Comparison of ENCODE assay signal across 1 cellular context in genomic region chr22:38843201-38843715, GRCh38.
TF ChIP-seq lines count a peak whose summit lies in the region.

No MANE protein-coding gene starts in this region.

TF ChIP-seq in HepG2, 621 proteins besides CTCF, POLR2A, EP300 and RAD21 (continued from another document):
- TF ChIP-seq HNF4G (IDR thresholded peaks at IDR 0.05; ENCODE audit: borderline replicate concordance, low read depth, low read length) (peak; percentile 10; the same call in 1 of the 2 replicates), HNF4G (CRISPR knock-in tag; IDR thresholded peaks at IDR 0.05; ENCODE audit: borderline replicate concordance, low read depth) (no peak), SAP130 (CRISPR knock-in tag; IDR thresholded peaks at IDR 0.05; ENCODE audit: low read depth) (peak; percentile 60), KDM6A (CRISPR knock-in tag; IDR thresholded peaks at IDR 0.05; ENCODE audit: low read depth) (no peak), ZBTB2 (CRISPR knock-in tag; IDR thresholded peaks at IDR 0.05; ENCODE audit: low read depth) (peak; percentile 68; the same call in 1 of the 2 replicates), ZNF382 (CRISPR knock-in tag; IDR thresholded peaks at IDR 0.05; ENCODE audit: borderline replicate concordance) (no peak), HDAC2 (CRISPR knock-in tag; IDR thresholded peaks at IDR 0.05) (no peak), ZBTB14 (CRISPR knock-in tag; IDR thresholded peaks at IDR 0.05) (peak; percentile 82), FOXA3 (CRISPR knock-in tag; IDR thresholded peaks at IDR 0.05) (peak; percentile 22; the same call in 1 of the 2 replicates), REXO4 (CRISPR knock-in tag; IDR thresholded peaks at IDR 0.05; ENCODE audit: borderline replicate concordance) (no peak), STAG1 (CRISPR knock-in tag; IDR thresholded peaks at IDR 0.05) (peak; percentile 19), SATB2 (CRISPR knock-in tag; IDR thresholded peaks at IDR 0.05) (no peak), MAFK (conservative IDR thresholded peaks at IDR 0.05 in 1 of 2, IDR thresholded peaks at IDR 0.05 in 1 of 2; ENCODE audit: low read length in 2 of 2) (no peak), THAP11 (CRISPR knock-in tag; IDR thresholded peaks at IDR 0.05) (peak; percentile 26; the same call in 1 of the 2 replicates), ZNF687 (CRISPR knock-in tag; IDR thresholded peaks at IDR 0.05) (peak; percentile 65), ZNF615 (CRISPR knock-in tag; IDR thresholded peaks at IDR 0.05; ENCODE audit: borderline replicate concordance) (no peak), MYNN (CRISPR knock-in tag; IDR thresholded peaks at IDR 0.05; ENCODE audit: low read depth) (no peak), PRPF4 (IDR thresholded peaks at IDR 0.05; ENCODE audit: low read depth, low read length, poor library complexity, severe bottlenecking) (no peak), TCF12 (IDR thresholded peaks at IDR 0.05) (no peak), TCF12 (CRISPR knock-in tag; IDR thresholded peaks at IDR 0.05) (peak; percentile 33; the same call in 1 of the 2 replicates), PHF20 (CRISPR knock-in tag; IDR thresholded peaks at IDR 0.05) (peak; percentile 40; the same call in 1 of the 2 replicates), ZNF234 (CRISPR knock-in tag; conservative IDR thresholded peaks at IDR 0.05) (no peak), FOXP1 (IDR thresholded peaks at IDR 0.05) (no peak), FOXP1 (CRISPR knock-in tag; IDR thresholded peaks at IDR 0.05) (no peak)
- TF ChIP-seq, protein P1, sequence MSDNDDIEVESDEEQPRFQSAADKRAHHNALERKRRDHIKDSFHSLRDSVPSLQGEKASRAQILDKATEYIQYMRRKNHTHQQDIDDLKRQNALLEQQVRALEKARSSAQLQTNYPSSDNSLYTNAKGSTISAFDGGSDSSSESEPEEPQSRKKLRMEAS (IDR thresholded peaks at IDR 0.05) = 0 out of 2 replicates have a peak, but pooled peaks have one; percentile 45
- TF ChIP-seq, protein P2, sequence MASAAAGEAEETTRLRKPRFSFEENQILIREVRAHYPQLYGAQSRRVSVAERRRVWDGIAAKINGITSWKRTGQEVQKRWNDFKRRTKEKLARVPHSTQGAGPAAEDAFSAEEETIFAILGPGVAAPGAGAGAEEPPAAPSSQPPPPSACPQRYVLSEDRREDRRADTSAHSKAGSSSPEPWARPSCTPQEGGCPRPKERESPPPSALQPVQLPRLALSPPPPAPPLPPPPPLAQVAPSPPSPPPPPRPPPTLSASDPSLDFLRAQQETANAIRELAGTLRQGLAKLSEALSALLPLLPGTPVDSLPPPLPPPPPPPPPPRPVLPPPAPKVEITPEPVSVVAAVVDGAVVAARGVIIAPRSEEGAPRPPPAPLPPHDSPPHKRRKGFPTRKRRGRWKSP (CRISPR knock-in tag; IDR thresholded peaks at IDR 0.05) = peak; percentile 97
- TF ChIP-seq, protein P3, sequence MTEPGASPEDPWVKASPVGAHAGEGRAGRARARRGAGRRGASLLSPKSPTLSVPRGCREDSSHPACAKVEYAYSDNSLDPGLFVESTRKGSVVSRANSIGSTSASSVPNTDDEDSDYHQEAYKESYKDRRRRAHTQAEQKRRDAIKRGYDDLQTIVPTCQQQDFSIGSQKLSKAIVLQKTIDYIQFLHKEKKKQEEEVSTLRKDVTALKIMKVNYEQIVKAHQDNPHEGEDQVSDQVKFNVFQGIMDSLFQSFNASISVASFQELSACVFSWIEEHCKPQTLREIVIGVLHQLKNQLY (CRISPR knock-in tag; IDR thresholded peaks at IDR 0.05) = no peak
- TF ChIP-seq, protein P4, sequence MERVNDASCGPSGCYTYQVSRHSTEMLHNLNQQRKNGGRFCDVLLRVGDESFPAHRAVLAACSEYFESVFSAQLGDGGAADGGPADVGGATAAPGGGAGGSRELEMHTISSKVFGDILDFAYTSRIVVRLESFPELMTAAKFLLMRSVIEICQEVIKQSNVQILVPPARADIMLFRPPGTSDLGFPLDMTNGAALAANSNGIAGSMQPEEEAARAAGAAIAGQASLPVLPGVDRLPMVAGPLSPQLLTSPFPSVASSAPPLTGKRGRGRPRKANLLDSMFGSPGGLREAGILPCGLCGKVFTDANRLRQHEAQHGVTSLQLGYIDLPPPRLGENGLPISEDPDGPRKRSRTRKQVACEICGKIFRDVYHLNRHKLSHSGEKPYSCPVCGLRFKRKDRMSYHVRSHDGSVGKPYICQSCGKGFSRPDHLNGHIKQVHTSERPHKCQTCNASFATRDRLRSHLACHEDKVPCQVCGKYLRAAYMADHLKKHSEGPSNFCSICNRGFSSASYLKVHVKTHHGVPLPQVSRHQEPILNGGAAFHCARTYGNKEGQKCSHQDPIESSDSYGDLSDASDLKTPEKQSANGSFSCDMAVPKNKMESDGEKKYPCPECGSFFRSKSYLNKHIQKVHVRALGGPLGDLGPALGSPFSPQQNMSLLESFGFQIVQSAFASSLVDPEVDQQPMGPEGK (CRISPR knock-in tag; IDR thresholded peaks at IDR 0.05) = peak; percentile 48; the same call in 1 of the 2 replicates
